Comparison of ENCODE assay signal across 26 cellular contexts in the genomic region with DNA sequence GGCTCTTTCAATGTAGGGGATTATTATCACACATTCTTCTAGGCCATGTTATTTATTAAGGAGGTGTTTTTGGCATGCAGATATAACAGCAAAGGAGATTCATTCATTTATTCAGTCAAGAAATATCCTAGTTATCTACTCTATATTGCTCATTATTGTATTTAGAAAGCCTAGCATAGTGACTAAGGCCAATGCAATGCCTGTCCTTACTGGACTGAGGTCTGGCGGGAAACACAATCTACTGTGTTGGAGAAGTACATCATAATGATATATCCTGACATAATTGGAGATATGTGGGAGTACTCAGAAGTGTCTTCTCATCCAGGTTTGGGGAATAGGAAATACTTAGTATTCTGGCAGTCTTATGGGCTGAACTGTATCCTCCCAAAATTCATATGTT.
DNase-seq lines count a peak whose midpoint lies in the region; ATAC-seq and TF ChIP-seq lines count a peak whose summit lies in the region.
"Had no signal": no experiment of that assay in that cellular context is flagged by ENCODE, and none has a peak within 500 bp of the region (broad histone marks: within the 10 kb centered on the region; RNA-seq: fewer than 3 reads in every experiment).

No MANE protein-coding gene starts in this region.

- peak overlapping the region; percentile 70 for H3K9ac ChIP-seq in adipocyte (ENCODE audit: low read length)

- peak overlapping the region; percentile 65 to 79 for H3K27ac ChIP-seq in thoracic aorta
- H3K27ac ChIP-seq: stomach, transverse colon, VCaP had no signal

- H3K4me3 ChIP-seq in adipocyte (ENCODE audit: low read length): no peak overlapping the region
- no peak overlapping the region for H3K4me3 ChIP-seq in thoracic aorta
- H3K4me3 ChIP-seq: lung, stomach, transverse colon had no signal

- DNase-seq in HS-27A (ENCODE audit: low read depth) (peak; percentile 79), adipocyte (ENCODE audit: low read depth) (peak; percentile 38), fibroblast of peridontal ligament (ENCODE audit: extremely low read depth) (peak; percentile 54), thoracic aorta (ENCODE audit: low spot score) (no peak)
- no peak for DNase-seq in activated CD8-positive, alpha-beta memory T cell treated with anti-CD3 and anti-CD28 coated beads, Interleukin-2, amount 50 U/mL, for 4 hours
- DNase-seq: activated CD4-positive, alpha-beta T cell treated with anti-CD3 and anti-CD28 coated beads, Interleukin-2, amount 10 ng/mL, durations not matched to agents 7 days and 5 days; activated CD8-positive, alpha-beta memory T cell treated with anti-CD3 and anti-CD28 coated beads, Interleukin-2, amount 10 ng/mL, durations not matched to agents 7 days and 5 days; AML-193; CD4-positive, alpha-beta memory T cell; effector CD8-positive, alpha-beta T cell; erythroblast; Karpas-422; kidney; NCI-H1092 treated with DMSO at 0.1 percent for 48 hours; NCI-H2227 treated with DMSO at 0.1 percent for 48 hours; NCI-H748 treated with DMSO at 0.1 percent for 48 hours; posterior cingulate gyrus; stimulated activated CD8-positive, alpha-beta memory T cell treated with anti-CD3 and anti-CD28 coated beads, Interleukin-4, amount 100 ng/mL, for 48 hours; stomach; transverse colon had no signal

- no peak for ATAC-seq in thoracic aorta (ENCODE audit: insufficient number of reproducible peaks, low FRiP score, low read depth)
- no peak for ATAC-seq in HG03457 (IDR thresholded peaks at IDR 0.05; ENCODE audit: unreplicated experiment)
- ATAC-seq in HG02588 (IDR thresholded peaks at IDR 0.05; ENCODE audit: unreplicated experiment): no peak
- no peak for ATAC-seq in GM18502 (IDR thresholded peaks at IDR 0.05; ENCODE audit: poor library complexity, unreplicated experiment)
- ATAC-seq: activated CD8-positive, alpha-beta memory T cell treated with anti-CD3 and anti-CD28 coated beads, Interleukin-2, amount 10 ng/mL, durations not matched to agents 7 days and 5 days; SK-N-SH treated with all-trans-retinoic acid at 6 μM for 48 hours had no signal

- H3K36me3 ChIP-seq in adipocyte (ENCODE audit: control insufficient read depth, insufficient read depth, low read length, severe bottlenecking): no peaks in the 10 kb centered on the region
- H3K36me3 ChIP-seq in thoracic aorta: no peaks in the 10 kb centered on the region
- H3K36me3 ChIP-seq: stomach, transverse colon had no signal

- no peaks in the 10 kb centered on the region for H3K27me3 ChIP-seq in adipocyte (replicated peaks; ENCODE audit: control insufficient read depth, insufficient read depth, low read length)
- no peaks in the 10 kb centered on the region for H3K27me3 ChIP-seq in thoracic aorta (replicated peaks; ENCODE audit: insufficient read depth)
- H3K27me3 ChIP-seq: stomach, transverse colon had no signal

- H3K9me3 ChIP-seq in adipocyte (ENCODE audit: control insufficient read depth, low read length) (peaks cover 5% of the 10 kb centered on the region), thoracic aorta (no peaks in the 10 kb centered on the region)
- H3K9me3 ChIP-seq: stomach, transverse colon had no signal

- H3K4me1 ChIP-seq in adipocyte (ENCODE audit: control insufficient read depth, insufficient read depth, low read length) (peaks cover 55% of the 10 kb centered on the region), thoracic aorta (ENCODE audit: control insufficient read depth in 1 of 2, low read depth in 2 of 2) (peaks cover 27 to 74% of the 10 kb centered on the region in 2 donors)

- no peak for TF ChIP-seq CTCF in thoracic aorta (IDR thresholded peaks at IDR 0.05)

Comparison
In these comparisons a context has a peak if more than half of its experiments do, and no peak if none do; other contexts are left out.
1. DNase-seq: peak in HS-27A (single experiment), adipocyte (single experiment) and fibroblast of peridontal ligament (single experiment); none in thoracic aorta (single experiment) and activated CD8-positive, alpha-beta memory T cell treated with anti-CD3 and anti-CD28 coated beads, Interleukin-2, amount 50 U/mL, for 4 hours (single experiment).